Comparison of ENCODE assay signal across 8 cellular contexts in genomic region chrX:130339408-130340222, GRCh38.
A peak's percentile ranks its signal among the peaks of the same experiment; 100 is the strongest.
DNase-seq lines count a peak whose midpoint lies in the region; ATAC-seq and TF ChIP-seq lines count a peak whose summit lies in the region.

A gene with protein sequence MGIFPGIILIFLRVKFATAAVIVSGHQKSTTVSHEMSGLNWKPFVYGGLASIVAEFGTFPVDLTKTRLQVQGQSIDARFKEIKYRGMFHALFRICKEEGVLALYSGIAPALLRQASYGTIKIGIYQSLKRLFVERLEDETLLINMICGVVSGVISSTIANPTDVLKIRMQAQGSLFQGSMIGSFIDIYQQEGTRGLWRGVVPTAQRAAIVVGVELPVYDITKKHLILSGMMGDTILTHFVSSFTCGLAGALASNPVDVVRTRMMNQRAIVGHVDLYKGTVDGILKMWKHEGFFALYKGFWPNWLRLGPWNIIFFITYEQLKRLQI (plus strand): TSS chrX:130339919. CDS start chrX:130340279, 360 bp downstream.

- H3K4me3 ChIP-seq in AG10803 (ENCODE audit: low read length), result peak within 1 kb of the TSS; percentile 82

- TF ChIP-seq CTCF in AG10803 (conservative IDR thresholded peaks at IDR 0.05; ENCODE audit: low read length), result no peak

- DNase-seq in AG10803 (ENCODE audit: low read depth), result peak; percentile 52
- peak; percentile 86 for DNase-seq in NCI-H345 (lab: John Stamatoyannopoulos, UW)
- DNase-seq in activated CD4-positive, CD25-positive, alpha-beta regulatory T cell (lab: John Stamatoyannopoulos, UW), result peak; percentile 7 to 42 (median 28)
- peak; percentile 72 for DNase-seq in central memory CD4-positive, alpha-beta T cell
- peak; percentile 81 for DNase-seq in islet precursor cell
- DNase-seq in stimulated activated CD4-positive, alpha-beta T cell treated with anti-CD3 and anti-CD28 coated beads, Interleukin-15, amount 100 ng/mL, for 24 hours, result peak; percentile 77

- ATAC-seq in GM19023 (IDR thresholded peaks at IDR 0.05; ENCODE audit: unreplicated experiment), result peak; percentile 95
- ATAC-seq in HG03175 (IDR thresholded peaks at IDR 0.05; ENCODE audit: unreplicated experiment), result peak; percentile 97

Comparison
In these comparisons a context has a peak if more than half of its experiments do, and no peak if none do; other contexts are left out.
1. Peak in every context shown above with its lines: DNase-seq, ATAC-seq and H3K4me3 ChIP-seq.
2. DNase-seq: peak in every context shown above with its lines; median percentile 86 in NCI-H345; 81 in islet precursor cell; 77 in stimulated activated CD4-positive, alpha-beta T cell treated with anti-CD3 and anti-CD28 coated beads, Interleukin-15, amount 100 ng/mL, for 24 hours; 72 in central memory CD4-positive, alpha-beta T cell; 52 in AG10803; 28 in activated CD4-positive, CD25-positive, alpha-beta regulatory T cell.